ENCODE assay signal across 8 cellular contexts in genomic region chr19:10339380-10339960, GRCh38. TPM values are rescaled to one million over a fixed set of nuclear protein-coding genes. Genes with fewer than 3 reads are reported as not detected.
DNase-seq lines count a peak whose midpoint lies in the region; TF ChIP-seq lines count a peak whose summit lies in the region.

TSS of gene ICAM3 (minus strand) at chr19:10339624. CDS start at chr19:10339614, 10 bp downstream.

- H3K9me2 ChIP-seq in hepatocyte (replicated peaks; ENCODE audit: insufficient read depth): no peaks in the 10 kb centered on the region

- DNase-seq in MG63 (no peak), superior temporal gyrus (ENCODE audit: extremely low spot score) (no peak), NCI-H69 (lab: John Stamatoyannopoulos, UW) (no peak), hepatocyte (ENCODE audit: low spot score) (no peak)
- DNase-seq in activated CD8-positive, alpha-beta memory T cell treated with anti-CD3 and anti-CD28 coated beads, Interleukin-2, amount 50 U/mL, for 48 hours: peak; percentile 85

- H3K36me3 Mint-ChIP-seq in stimulated activated naive CD8-positive, alpha-beta T cell treated with anti-CD3 and anti-CD28 coated beads, Interleukin-15, Interleukin-2, amounts not matched to agents 100 ng/mL and 50 ng/mL, for 24 hours (ENCODE audit: low read depth): peaks cover 9% of the 10 kb centered on the region

- peak; percentile 82 for TF ChIP-seq POLR2A in GM19193 (IDR thresholded peaks at IDR 0.05; ENCODE audit: extremely low read depth, insufficient read depth, insufficient read length)

- 67% methylated on average over 14 of the region's 14 CpGs for WGBS in liver
- WGBS in hepatocyte (ENCODE audit: low lambda C conversion rate, missing lambda C conversion rate): 65% methylated on average over 14 of the region's 14 CpGs

- no peak for TF ChIP-seq CTCF in liver (IDR thresholded peaks at IDR 0.05; ENCODE audit: low read depth, low read length, missing input control)
- no peak for TF ChIP-seq CTCF in hepatocyte (IDR thresholded peaks at IDR 0.05; ENCODE audit: poor library complexity)

- TF ChIP-seq RAD21 in liver (IDR thresholded peaks at IDR 0.05): no peak

- H3K4me3 ChIP-seq in MG63 (no peak within 1 kb of the TSS), liver (ENCODE audit: low read depth in 1 of 3, low read length in 3 of 3) (peak within 1 kb of the TSS in 1 of 3 donors; percentile 3), hepatocyte (no peak within 1 kb of the TSS)

- no peak within 1 kb of the TSS for H2AFZ ChIP-seq in hepatocyte

- H3K4me1 ChIP-seq in liver (ENCODE audit: control insufficient read depth in 4 of 4, insufficient read depth in 4 of 4, low read length in 3 of 4): peaks cover 7 to 24% (median 14%) of the 10 kb centered on the region in 4 donors
- no peaks in the 10 kb centered on the region for H3K4me1 ChIP-seq in hepatocyte (ENCODE audit: insufficient read depth)

- no peaks in the 10 kb centered on the region for H4K20me1 ChIP-seq in hepatocyte (ENCODE audit: insufficient read depth, poor library complexity, severe bottlenecking)

- peaks cover 42% of the 10 kb centered on the region for H3K4me1 Mint-ChIP-seq in stimulated activated naive CD8-positive, alpha-beta T cell treated with anti-CD3 and anti-CD28 coated beads, Interleukin-15, Interleukin-2, amounts not matched to agents 100 ng/mL and 50 ng/mL, for 24 hours (ENCODE audit: low read depth)

- no peaks in the 10 kb centered on the region for H3K79me2 ChIP-seq in hepatocyte

- H3K4me3 Mint-ChIP-seq in stimulated activated naive CD8-positive, alpha-beta T cell treated with anti-CD3 and anti-CD28 coated beads, Interleukin-15, Interleukin-2, amounts not matched to agents 100 ng/mL and 50 ng/mL, for 24 hours: peak within 1 kb of the TSS; percentile 89

- no peaks in the 10 kb centered on the region for H3K27me3 Mint-ChIP-seq in stimulated activated naive CD8-positive, alpha-beta T cell treated with anti-CD3 and anti-CD28 coated beads, Interleukin-15, Interleukin-2, amounts not matched to agents 100 ng/mL and 50 ng/mL, for 24 hours

- H3K27ac Mint-ChIP-seq in stimulated activated naive CD8-positive, alpha-beta T cell treated with anti-CD3 and anti-CD28 coated beads, Interleukin-15, Interleukin-2, amounts not matched to agents 100 ng/mL and 50 ng/mL, for 24 hours: peak within 1 kb of the TSS; percentile 88

- H3K9me3 Mint-ChIP-seq in stimulated activated naive CD8-positive, alpha-beta T cell treated with anti-CD3 and anti-CD28 coated beads, Interleukin-15, Interleukin-2, amounts not matched to agents 100 ng/mL and 50 ng/mL, for 24 hours: no peaks in the 10 kb centered on the region

- H3K4me2 ChIP-seq in hepatocyte: no peak within 1 kb of the TSS

- H3K27ac ChIP-seq in liver (ENCODE audit: low read depth in 1 of 2, low read length in 2 of 2) (peak within 1 kb of the TSS; percentile 1 to 46), hepatocyte (no peak within 1 kb of the TSS)

- H3K9me3 ChIP-seq in MG63 (0 out of 2 replicates have a peak, but pooled peaks cover 2% of the 10 kb centered on the region), liver (ENCODE audit: control insufficient read depth in 4 of 4, low read length in 3 of 4) (no peaks in the 10 kb centered on the region), hepatocyte (ENCODE audit: low read depth) (no peaks in the 10 kb centered on the region)

- H3K36me3 ChIP-seq in MG63 (no peaks in the 10 kb centered on the region), liver (ENCODE audit: control insufficient read depth in 4 of 4, insufficient read depth in 3 of 4, low read depth in 1 of 4, low read length in 3 of 4) (no peaks in the 10 kb centered on the region), hepatocyte (replicated peaks; ENCODE audit: insufficient read depth, low read depth) (no peaks in the 10 kb centered on the region)

- H3K9ac ChIP-seq in liver (ENCODE audit: low read depth in 1 of 2, low read length in 2 of 2): peak within 1 kb of the TSS in 1 of 2 donors; percentile 20

- H3K27me3 ChIP-seq in MG63: no peaks in the 10 kb centered on the region
- no peaks in the 10 kb centered on the region for H3K27me3 ChIP-seq in liver (ENCODE audit: control insufficient read depth in 4 of 4, insufficient read depth in 4 of 4, low read length in 3 of 4)
- H3K27me3 ChIP-seq in hepatocyte: no peaks in the 10 kb centered on the region

TF ChIP-seq in liver, 16 proteins besides CTCF, POLR2A, EP300 and RAD21:
- TF ChIP-seq FOXA2 (IDR thresholded peaks at IDR 0.05): no peak
- no peak for TF ChIP-seq YY1 (IDR thresholded peaks at IDR 0.05)
- TF ChIP-seq MAX (IDR thresholded peaks at IDR 0.05): no peak
- no peak for TF ChIP-seq ATF3 (IDR thresholded peaks at IDR 0.05)
- no peak for TF ChIP-seq RXRA (IDR thresholded peaks at IDR 0.05)
- TF ChIP-seq NR2F2 (IDR thresholded peaks at IDR 0.05): no peak
- no peak for TF ChIP-seq ZBTB33 (IDR thresholded peaks at IDR 0.05)
- no peak for TF ChIP-seq FOXA1 (IDR thresholded peaks at IDR 0.05)
- no peak for TF ChIP-seq JUND (IDR thresholded peaks at IDR 0.05)
- TF ChIP-seq HNF4G (IDR thresholded peaks at IDR 0.05): no peak
- no peak for TF ChIP-seq REST (IDR thresholded peaks at IDR 0.05)
- no peak for TF ChIP-seq EGR1 (IDR thresholded peaks at IDR 0.05; ENCODE audit: low read depth in 2 of 2)
- TF ChIP-seq TAF1 (conservative IDR thresholded peaks at IDR 0.05): no peak
- TF ChIP-seq HNF4A (conservative IDR thresholded peaks at IDR 0.05): no peak
- TF ChIP-seq SP1 (IDR thresholded peaks at IDR 0.05): no peak
- no peak for TF ChIP-seq GABPA (IDR thresholded peaks at IDR 0.05 in 1 of 2, conservative IDR thresholded peaks at IDR 0.05 in 1 of 2)
TF ChIP-seq in liver: peak in this region for 0.

RNA-seq across cellular contexts. Expression of gene ICAM3, which starts in this region (rescaled TPM):
- 20.4 and 31.7 TPM in 2 replicates for total RNA-seq in MG63 (2014; rRNA removed; shearing (Covaris generic); ENCODE audit: low replicate concordance)
- total RNA-seq in liver (10 to 100 TPM; 15.9 to 18.1 TPM), hepatocyte (5.2 and 5.3 TPM in 2 replicates)
- polyA plus RNA-seq in liver (10 to 100 TPM; 24.0 to 62.8 TPM), hepatocyte (11.7 and 16.8 TPM in 2 replicates)
